In genomic region chr12:45980540-45980939, GRCh38 we compare ENCODE assay signal across 1 cellular context.
TF ChIP-seq lines count a peak whose summit lies in the region.

No MANE protein-coding gene starts in this region.

TF ChIP-seq in GM12878, 131 proteins besides CTCF, POLR2A, EP300 and RAD21 (continued from another document):
- TF ChIP-seq REST (IDR thresholded peaks at IDR 0.05; ENCODE audit: low read depth, low read length) = no peak
- no peak for TF ChIP-seq POLR2AphosphoS2 (IDR thresholded peaks at IDR 0.05; ENCODE audit: low read depth, low read length)
- no peak for TF ChIP-seq MTA3 (IDR thresholded peaks at IDR 0.05; ENCODE audit: borderline replicate concordance, low read length)
- no peak for TF ChIP-seq TCF7 (IDR thresholded peaks at IDR 0.05; ENCODE audit: borderline replicate concordance)
- no peak for TF ChIP-seq CUX1 (IDR thresholded peaks at IDR 0.05; ENCODE audit: insufficient replicate concordance, low read depth, low read length)
- no peak for TF ChIP-seq SUPT20H (IDR thresholded peaks at IDR 0.05; ENCODE audit: borderline replicate concordance, control insufficient read depth, low read depth, low read length)
- TF ChIP-seq DPF2 (IDR thresholded peaks at IDR 0.05) = no peak
- TF ChIP-seq ZNF592 (IDR thresholded peaks at IDR 0.05) = no peak
- no peak for TF ChIP-seq JUND (IDR thresholded peaks at IDR 0.05; ENCODE audit: low read depth, low read length)
- TF ChIP-seq, protein P1, sequence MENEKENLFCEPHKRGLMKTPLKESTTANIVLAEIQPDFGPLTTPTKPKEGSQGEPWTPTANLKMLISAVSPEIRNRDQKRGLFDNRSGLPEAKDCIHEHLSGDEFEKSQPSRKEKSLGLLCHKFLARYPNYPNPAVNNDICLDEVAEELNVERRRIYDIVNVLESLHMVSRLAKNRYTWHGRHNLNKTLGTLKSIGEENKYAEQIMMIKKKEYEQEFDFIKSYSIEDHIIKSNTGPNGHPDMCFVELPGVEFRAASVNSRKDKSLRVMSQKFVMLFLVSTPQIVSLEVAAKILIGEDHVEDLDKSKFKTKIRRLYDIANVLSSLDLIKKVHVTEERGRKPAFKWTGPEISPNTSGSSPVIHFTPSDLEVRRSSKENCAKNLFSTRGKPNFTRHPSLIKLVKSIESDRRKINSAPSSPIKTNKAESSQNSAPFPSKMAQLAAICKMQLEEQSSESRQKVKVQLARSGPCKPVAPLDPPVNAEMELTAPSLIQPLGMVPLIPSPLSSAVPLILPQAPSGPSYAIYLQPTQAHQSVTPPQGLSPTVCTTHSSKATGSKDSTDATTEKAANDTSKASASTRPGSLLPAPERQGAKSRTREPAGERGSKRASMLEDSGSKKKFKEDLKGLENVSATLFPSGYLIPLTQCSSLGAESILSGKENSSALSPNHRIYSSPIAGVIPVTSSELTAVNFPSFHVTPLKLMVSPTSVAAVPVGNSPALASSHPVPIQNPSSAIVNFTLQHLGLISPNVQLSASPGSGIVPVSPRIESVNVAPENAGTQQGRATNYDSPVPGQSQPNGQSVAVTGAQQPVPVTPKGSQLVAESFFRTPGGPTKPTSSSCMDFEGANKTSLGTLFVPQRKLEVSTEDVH (IDR thresholded peaks at IDR 0.05; ENCODE audit: low read depth, partially characterized antibody) = no peak
- no peak for TF ChIP-seq RCOR1 (conservative IDR thresholded peaks at IDR 0.05; ENCODE audit: low read depth, low read length)
- no peak for TF ChIP-seq SREBF2 (IDR thresholded peaks at IDR 0.05; ENCODE audit: low read length)
- TF ChIP-seq WRNIP1 (IDR thresholded peaks at IDR 0.05; ENCODE audit: borderline replicate concordance, low read depth, low read length) = no peak
- no peak for TF ChIP-seq KAT2A (conservative IDR thresholded peaks at IDR 0.05; ENCODE audit: control insufficient read depth, low read depth, low read length)
